In the genomic region with DNA sequence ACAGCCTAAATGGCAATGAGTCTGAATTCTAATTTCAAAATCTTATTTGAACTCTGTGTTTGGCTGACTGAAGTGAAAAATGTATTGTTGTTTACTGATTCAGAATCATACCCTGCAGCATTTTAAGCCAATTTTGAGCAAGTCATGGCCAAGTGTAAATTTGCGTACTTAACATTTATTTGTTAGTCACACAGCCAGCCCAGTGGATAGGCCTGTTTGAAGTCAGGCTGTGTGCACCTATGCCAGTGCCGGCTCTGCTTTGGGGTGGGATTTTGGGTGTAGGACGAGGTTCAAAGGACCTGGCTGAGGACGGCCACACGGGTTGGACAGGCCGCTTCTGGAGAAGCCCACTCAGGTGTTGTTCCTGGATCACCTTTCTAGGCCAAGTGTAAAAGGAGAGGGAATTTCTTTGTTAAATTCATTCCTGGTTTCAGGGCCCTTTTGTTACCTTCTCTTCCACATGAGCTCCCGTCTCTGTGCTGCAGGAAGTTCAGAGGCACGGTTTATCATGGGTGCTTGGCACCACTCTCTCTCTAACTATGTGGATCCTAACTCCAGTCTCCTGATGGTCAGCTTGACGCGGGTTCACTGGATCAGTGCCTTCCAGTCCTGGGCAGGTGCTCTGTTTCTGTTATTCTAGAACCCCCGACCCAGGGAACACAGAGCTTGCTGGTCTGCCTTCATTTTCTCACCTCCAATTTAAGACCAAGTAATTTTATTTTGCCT, we compare ENCODE assay signal across 1 cellular context.
TF ChIP-seq lines count a peak whose summit lies in the region.

No MANE protein-coding gene starts in this region.

TF ChIP-seq in GM23338, 12 proteins besides CTCF, POLR2A, EP300 and RAD21 (continued from another document):
- no peak for TF ChIP-seq ZNF462 (CRISPR knock-in tag; IDR thresholded peaks at IDR 0.05)
- TF ChIP-seq EZH2phosphoT487 (IDR thresholded peaks at IDR 0.05; ENCODE audit: unreplicated experiment) = no peak
- TF ChIP-seq STAT1 (IDR thresholded peaks at IDR 0.05; ENCODE audit: unreplicated experiment) = no peak
- TF ChIP-seq, protein P1, sequence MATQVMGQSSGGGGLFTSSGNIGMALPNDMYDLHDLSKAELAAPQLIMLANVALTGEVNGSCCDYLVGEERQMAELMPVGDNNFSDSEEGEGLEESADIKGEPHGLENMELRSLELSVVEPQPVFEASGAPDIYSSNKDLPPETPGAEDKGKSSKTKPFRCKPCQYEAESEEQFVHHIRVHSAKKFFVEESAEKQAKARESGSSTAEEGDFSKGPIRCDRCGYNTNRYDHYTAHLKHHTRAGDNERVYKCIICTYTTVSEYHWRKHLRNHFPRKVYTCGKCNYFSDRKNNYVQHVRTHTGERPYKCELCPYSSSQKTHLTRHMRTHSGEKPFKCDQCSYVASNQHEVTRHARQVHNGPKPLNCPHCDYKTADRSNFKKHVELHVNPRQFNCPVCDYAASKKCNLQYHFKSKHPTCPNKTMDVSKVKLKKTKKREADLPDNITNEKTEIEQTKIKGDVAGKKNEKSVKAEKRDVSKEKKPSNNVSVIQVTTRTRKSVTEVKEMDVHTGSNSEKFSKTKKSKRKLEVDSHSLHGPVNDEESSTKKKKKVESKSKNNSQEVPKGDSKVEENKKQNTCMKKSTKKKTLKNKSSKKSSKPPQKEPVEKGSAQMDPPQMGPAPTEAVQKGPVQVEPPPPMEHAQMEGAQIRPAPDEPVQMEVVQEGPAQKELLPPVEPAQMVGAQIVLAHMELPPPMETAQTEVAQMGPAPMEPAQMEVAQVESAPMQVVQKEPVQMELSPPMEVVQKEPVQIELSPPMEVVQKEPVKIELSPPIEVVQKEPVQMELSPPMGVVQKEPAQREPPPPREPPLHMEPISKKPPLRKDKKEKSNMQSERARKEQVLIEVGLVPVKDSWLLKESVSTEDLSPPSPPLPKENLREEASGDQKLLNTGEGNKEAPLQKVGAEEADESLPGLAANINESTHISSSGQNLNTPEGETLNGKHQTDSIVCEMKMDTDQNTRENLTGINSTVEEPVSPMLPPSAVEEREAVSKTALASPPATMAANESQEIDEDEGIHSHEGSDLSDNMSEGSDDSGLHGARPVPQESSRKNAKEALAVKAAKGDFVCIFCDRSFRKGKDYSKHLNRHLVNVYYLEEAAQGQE (IDR thresholded peaks at IDR 0.05; ENCODE audit: unreplicated experiment) = no peak
- TF ChIP-seq JUNB (IDR thresholded peaks at IDR 0.05; ENCODE audit: unreplicated experiment) = no peak
- TF ChIP-seq EZH2 (IDR thresholded peaks at IDR 0.05; ENCODE audit: low read depth, unreplicated experiment) = no peak
